18 cellular contexts compared by ENCODE assay signal in the genomic region with DNA sequence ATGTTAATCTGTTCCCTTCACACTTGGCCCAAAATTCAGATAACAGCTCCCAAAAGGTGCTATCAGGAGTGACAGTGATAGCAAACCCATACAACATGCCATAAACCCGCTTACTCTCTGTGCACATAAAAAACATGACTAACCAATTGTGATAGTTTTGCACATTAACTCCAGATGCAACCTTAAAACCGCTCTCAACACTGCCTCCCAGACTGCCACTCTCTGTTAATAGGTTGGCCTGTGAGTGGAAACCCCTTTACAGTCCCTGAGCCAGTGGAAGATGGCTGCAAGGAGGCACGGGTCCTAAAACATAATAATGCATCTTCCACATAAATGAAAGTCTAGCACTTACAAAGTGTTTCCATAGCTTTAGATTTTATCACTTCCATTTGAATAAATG. TPM values are rescaled to one million over a fixed set of nuclear protein-coding genes. Genes with fewer than 3 reads are reported as not detected.
"Had no signal": no experiment of that assay in that cellular context is flagged by ENCODE, and none has a peak within 500 bp of the region (broad histone marks: within the 10 kb centered on the region; RNA-seq: fewer than 3 reads in every experiment).

No MANE protein-coding gene starts in this region.

- H3K36me3 ChIP-seq: heart left ventricle, ovary had no signal

- H3K27me3 ChIP-seq: heart left ventricle, ovary had no signal

- H3K9me3 ChIP-seq: ovary had no signal

- H3K4me1 Mint-ChIP-seq: naive thymus-derived CD4-positive, alpha-beta T cell had no signal

- ATAC-seq: esophagus mucosa; heart left ventricle; left colon; left ventricle myocardium superior; naive thymus-derived CD4-positive, alpha-beta T cell; right cardiac atrium had no signal

- DNase-seq: cortex of kidney; dorsolateral prefrontal cortex; effector CD8-positive, alpha-beta T cell; foreskin melanocyte; heart left ventricle; hippocampal formation; left colon; left ventricle myocardium superior; mesenchymal stem cell; naive thymus-derived CD4-positive, alpha-beta T cell; ovary; right cardiac atrium; small intestine; stimulated activated CD4-positive, alpha-beta T cell treated with anti-CD3 and anti-CD28 coated beads, Interleukin-12 subunit alpha, Interleukin-12 subunit beta, amount 100 ng/mL, for 4 hours; stimulated activated naive CD4-positive, alpha-beta T cell treated with Interleukin-2 at 50 U/mL for 16 hours; trophoblast cell had no signal

- H3K4me3 Mint-ChIP-seq: naive thymus-derived CD4-positive, alpha-beta T cell had no signal

- H3K36me3 Mint-ChIP-seq: naive thymus-derived CD4-positive, alpha-beta T cell had no signal

- H3K27ac Mint-ChIP-seq: naive thymus-derived CD4-positive, alpha-beta T cell had no signal

- H3K4me3 ChIP-seq: dorsolateral prefrontal cortex, heart left ventricle, lung, ovary had no signal

- H3K27ac ChIP-seq: dorsolateral prefrontal cortex, ovary had no signal

RNA-seq across cellular contexts. Expression of gene TMTC1, which starts 12.0 kb away (rescaled TPM):
- polyA plus RNA-seq: naive thymus-derived CD4-positive, alpha-beta T cell had no signal
